8 cellular contexts compared by ENCODE assay signal in genomic region chr4:99462875-99463464, GRCh38. TPM values are rescaled to one million over a fixed set of nuclear protein-coding genes. Genes with fewer than 3 reads are reported as not detected.
DNase-seq lines count a peak whose midpoint lies in the region; ATAC-seq and TF ChIP-seq lines count a peak whose summit lies in the region.

No MANE protein-coding gene starts in this region.

- no peak for TF ChIP-seq POLR2A in prostate gland (IDR thresholded peaks at IDR 0.05)

- DNase-seq in GDM1 (lab: John Stamatoyannopoulos, UW), result peak; percentile 48
- DNase-seq in HS-5 (ENCODE audit: low read depth), result peak; percentile 32
- peak; percentile 48 for DNase-seq in RPMI8226
- DNase-seq in activated naive CD4-positive, alpha-beta T cell treated with anti-CD3 and anti-CD28 coated beads, Interleukin-2, amount 50 U/mL, for 16 hours, result peak; percentile 37
- DNase-seq in glutamatergic neuron, result peak; percentile 62
- peak; percentile 63 for DNase-seq in prostate gland (ENCODE audit: low spot score)
- DNase-seq in GF-D8 (lab: John Stamatoyannopoulos, UW), result no peak

- H3K36me3 ChIP-seq in prostate gland, result no peaks in the 10 kb centered on the region

- peak; percentile 99 for ATAC-seq in GM21515 (IDR thresholded peaks at IDR 0.05; ENCODE audit: unreplicated experiment)

- H3K4me1 Mint-ChIP-seq in glutamatergic neuron (ENCODE audit: low read depth, unreplicated experiment), result peaks cover 2% of the 10 kb centered on the region

- no peaks in the 10 kb centered on the region for H3K9me3 ChIP-seq in prostate gland

- H3K4me3 Mint-ChIP-seq in glutamatergic neuron (ENCODE audit: unreplicated experiment), result no peak overlapping the region

- 31% methylated on average over 4 of the region's 4 CpGs for WGBS in prostate gland

- H3K27ac ChIP-seq in prostate gland, result no peak overlapping the region

- TF ChIP-seq CTCF in glutamatergic neuron (IDR thresholded peaks at IDR 0.05; ENCODE audit: partially characterized antibody, unreplicated experiment) (peak; percentile 86), prostate gland (IDR thresholded peaks at IDR 0.05) (peak; percentile 50 to 86 (median 78))

- H3K27me3 Mint-ChIP-seq in glutamatergic neuron (ENCODE audit: unreplicated experiment), result no peaks in the 10 kb centered on the region

- H3K4me1 ChIP-seq in prostate gland (replicated peaks), result no peaks in the 10 kb centered on the region

- H3K27ac Mint-ChIP-seq in glutamatergic neuron (ENCODE audit: unreplicated experiment), result no peak overlapping the region

- H3K4me3 ChIP-seq in prostate gland, result no peak overlapping the region

- H3K9me3 Mint-ChIP-seq in glutamatergic neuron (ENCODE audit: unreplicated experiment), result no peaks in the 10 kb centered on the region

- H3K27me3 ChIP-seq in prostate gland (replicated peaks; ENCODE audit: insufficient read depth), result no peaks in the 10 kb centered on the region

- intact Hi-C loops in prostate gland (cut with DNase I), result loop anchor here (5.0 to 10.0 kb wide), 2 partner anchors 468 to 526 kb away; partner anchors contain the start of gene METAP1

- H3K36me3 Mint-ChIP-seq in glutamatergic neuron (ENCODE audit: unreplicated experiment), result no peaks in the 10 kb centered on the region

RNA-seq across cellular contexts. Expression of gene ADH7, which starts 27.8 kb away (rescaled TPM):
- total RNA-seq in glutamatergic neuron (ENCODE audit: unreplicated experiment) (not detected), prostate gland (under 1 TPM in 1 of 2 donors, not detected in 1; 0.64 TPM)

RNA-seq across cellular contexts. Expression of gene C4orf17, which starts 47.9 kb away (rescaled TPM):
- total RNA-seq in glutamatergic neuron (ENCODE audit: unreplicated experiment), result not detected
- 1 to 10 TPM in 1 of 2 donors, not detected in 1; 2.0 TPM for total RNA-seq in prostate gland
